In genomic region chr2:10169053-10169578, GRCh38 we compare ENCODE assay signal across 1 cellular context.
A peak's percentile ranks its signal among the peaks of the same experiment; 100 is the strongest.
TF ChIP-seq lines count a peak whose summit lies in the region.

No MANE protein-coding gene starts in this region.

TF ChIP-seq in K562, 482 proteins besides CTCF, POLR2A, EP300 and RAD21:
- TF ChIP-seq ZNF232 (CRISPR knock-in tag; IDR thresholded peaks at IDR 0.05) (no peak), ZNF121 (CRISPR knock-in tag; conservative IDR thresholded peaks at IDR 0.05) (peak; percentile 29; the same call in 1 of the 2 replicates)
